In the genomic region with DNA sequence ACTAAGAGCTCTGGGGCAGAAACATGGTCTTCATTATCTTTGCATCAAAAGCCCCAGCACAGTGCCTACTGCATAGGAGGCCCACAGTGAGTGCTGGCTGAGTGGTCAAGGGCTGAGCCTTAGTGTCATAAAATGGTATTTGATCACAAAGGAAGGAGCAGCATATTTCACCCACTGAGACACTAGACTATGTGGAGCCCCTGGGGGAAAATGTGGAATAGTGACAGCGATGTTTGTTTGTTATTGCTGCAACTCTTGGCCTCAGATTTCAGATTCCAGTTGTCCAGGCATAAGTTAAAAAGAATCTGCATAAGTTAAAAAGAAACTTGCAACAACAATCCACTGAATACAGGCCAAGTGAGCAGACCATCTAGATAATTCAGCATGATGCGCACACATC, we compare ENCODE assay signal across 33 cellular contexts. TPM values are rescaled to one million over a fixed set of nuclear protein-coding genes. Genes with fewer than 3 reads are reported as not detected.
DNase-seq lines count a peak whose midpoint lies in the region; ATAC-seq and TF ChIP-seq lines count a peak whose summit lies in the region.
"Had no signal": no experiment of that assay in that cellular context is flagged by ENCODE, and none has a peak within 500 bp of the region (broad histone marks: within the 10 kb centered on the region; RNA-seq: fewer than 3 reads in every experiment).

No MANE protein-coding gene starts in this region.

- TF ChIP-seq POLR2A in testis (IDR thresholded peaks at IDR 0.05) = no peak

- peak overlapping the region; percentile 90 for H2BK5ac ChIP-seq in mesenchymal stem cell (ENCODE audit: low read depth, low read length, poor library complexity, severe bottlenecking)

- peak overlapping the region; percentile 86 for H3K9ac ChIP-seq in mesenchymal stem cell (ENCODE audit: low read length)

- no peak overlapping the region for H3K4me2 ChIP-seq in mesenchymal stem cell (ENCODE audit: low read length, poor library complexity, severe bottlenecking)
- H3K4me2 ChIP-seq: GM23338 had no signal

- no peak overlapping the region for H3K4me3 ChIP-seq in mesenchymal stem cell (ENCODE audit: insufficient read depth in 1 of 2, low read depth in 1 of 2, low read length in 2 of 2)
- H3K4me3 ChIP-seq in testis = no peak overlapping the region
- H3K4me3 ChIP-seq: adrenal gland, cardiac muscle cell, GM23338, heart right ventricle, SJCRH30 had no signal

- 79% methylated on average over 2 of the region's 2 CpGs for WGBS in mesenchymal stem cell
- WGBS in testis, 2 donors = 77 to 89% methylated on average over 2 of the region's 2 CpGs

- no peak overlapping the region for H2BK12ac ChIP-seq in mesenchymal stem cell (ENCODE audit: low read length in 2 of 2)

- ATAC-seq in GM19463 (IDR thresholded peaks at IDR 0.05; ENCODE audit: unreplicated experiment) = no peak
- ATAC-seq: activated CD4-positive, alpha-beta T cell treated with anti-CD3 and anti-CD28 coated beads for 36 hours; GM23338; heart right ventricle; left colon; naive thymus-derived CD8-positive, alpha-beta T cell; Panc1 had no signal

- H3K23ac ChIP-seq in mesenchymal stem cell (ENCODE audit: low read length in 2 of 2) = no peak overlapping the region

- H3K9me3 ChIP-seq in mesenchymal stem cell (ENCODE audit: control insufficient read depth, low read length) = no peaks in the 10 kb centered on the region
- no peaks in the 10 kb centered on the region for H3K9me3 ChIP-seq in testis
- H3K9me3 ChIP-seq: adrenal gland, heart right ventricle, SJCRH30 had no signal

- H3K18ac ChIP-seq in mesenchymal stem cell (ENCODE audit: low read depth in 1 of 2, low read length in 2 of 2) = no peak overlapping the region

- H3K36me3 ChIP-seq in mesenchymal stem cell (ENCODE audit: control insufficient read depth in 1 of 2, insufficient read depth in 2 of 2, low read depth in 1 of 2, low read length in 2 of 2) = no peaks in the 10 kb centered on the region
- H3K36me3 ChIP-seq in testis (ENCODE audit: low read depth, missing control alignments) = no peaks in the 10 kb centered on the region
- H3K36me3 ChIP-seq: adrenal gland, cardiac muscle cell, heart right ventricle, SJCRH30 had no signal

- H3K79me1 ChIP-seq in mesenchymal stem cell (replicated peaks; ENCODE audit: low read length, poor library complexity, severe bottlenecking) = peaks cover 33% of the 10 kb centered on the region

- no peak overlapping the region for H2AFZ ChIP-seq in mesenchymal stem cell (ENCODE audit: low read depth, low read length)
- H2AFZ ChIP-seq: GM23338 had no signal

- TF ChIP-seq CTCF in testis (IDR thresholded peaks at IDR 0.05) = no peak

- H3K27me3 ChIP-seq in mesenchymal stem cell (ENCODE audit: control insufficient read depth in 1 of 2, insufficient read depth in 1 of 2, low read length in 2 of 2) (peaks cover 0 to 6% of the 10 kb centered on the region in 2 experiments), testis (no peaks in the 10 kb centered on the region)
- H3K27me3 ChIP-seq: SJCRH30 had no signal

- H3K4ac ChIP-seq in mesenchymal stem cell (ENCODE audit: low read depth in 1 of 2, low read length in 2 of 2) = no peak overlapping the region

- no peak overlapping the region for H2BK15ac ChIP-seq in mesenchymal stem cell (ENCODE audit: low read depth, poor library complexity, severe bottlenecking)

- DNase-seq in AG08395 (ENCODE audit: low spot score) (peak; percentile 63), LHCN-M2 (ENCODE audit: low read depth) (peak; percentile 54), astrocyte of the hippocampus (ENCODE audit: low read depth, low spot score) (peak; percentile 58), mesenchymal stem cell (no peak), cerebellar nuclear complex (lab: John Stamatoyannopoulos, UW) (no peak), NCI-H1048 (lab: John Stamatoyannopoulos, UW) (no peak), testis (no peak)
- DNase-seq: ACHN; activated CD4-positive, alpha-beta T cell treated with anti-CD3 and anti-CD28 coated beads for 36 hours; activated naive CD4-positive, alpha-beta T cell; activated T-cell treated with anti-CD3 and anti-CD28 coated beads, Interleukin-2, amount 50 U/mL, for 48 hours; adrenal gland; CD4-positive, CD25-positive, alpha-beta regulatory T cell; heart right ventricle; KG1; left colon; MV-4-11; naive thymus-derived CD8-positive, alpha-beta T cell; NCI-H1694 treated with DMSO at 0.1 percent for 48 hours; NCI-H2171 treated with DMSO at 0.1 percent for 48 hours; NCI-H524 treated with DMSO at 0.1 percent for 48 hours; occipital lobe; SJCRH30; small intestine; stimulated activated CD4-positive, alpha-beta T cell treated with anti-CD3 and anti-CD28 coated beads, Interleukin-1b, Interleukin-23, amount 100 ng/mL, for 48 hours had no signal

- H2AK5ac ChIP-seq in mesenchymal stem cell (ENCODE audit: low read length, severe bottlenecking) = peak overlapping the region; percentile 98

- H3K27ac ChIP-seq in mesenchymal stem cell (ENCODE audit: low read length, poor library complexity, severe bottlenecking) (peak overlapping the region; percentile 100), testis (no peak overlapping the region)
- H3K27ac ChIP-seq: adrenal gland, cardiac muscle cell, heart right ventricle, SJCRH30 had no signal

- no peak overlapping the region for H3K14ac ChIP-seq in mesenchymal stem cell (ENCODE audit: low read length in 2 of 2)

- H3K4me1 ChIP-seq in mesenchymal stem cell (ENCODE audit: control insufficient read depth, insufficient read depth, low read depth, low read length) (peaks cover 27% of the 10 kb centered on the region), testis (no peaks in the 10 kb centered on the region)
- H3K4me1 ChIP-seq: adrenal gland, heart right ventricle, SJCRH30 had no signal

- no peak overlapping the region for H4K8ac ChIP-seq in mesenchymal stem cell (ENCODE audit: low read length)

- H4K91ac ChIP-seq in mesenchymal stem cell (ENCODE audit: low read length) = no peak overlapping the region

- no peak overlapping the region for H2BK120ac ChIP-seq in mesenchymal stem cell (ENCODE audit: low read depth, low read length)

- intact Hi-C loops in testis (cut with DNase I; ENCODE audit: low total_unique reads) = no loop called here

RNA-seq across cellular contexts. Expression of gene KIRREL3, which starts 7.0 kb away (rescaled TPM):
- 2.1 and 2.8 TPM in 2 replicates for total RNA-seq in LHCN-M2 (2014; rRNA removed)
- 14.2 TPM for polyA plus RNA-seq in LHCN-M2 (2012)
- polyA plus RNA-seq in mesenchymal stem cell (2013, experiment 1 of 2) = 0.04 TPM
- 0.04 TPM for polyA plus RNA-seq in mesenchymal stem cell (2013, experiment 2 of 2)
- total RNA-seq in testis = 1 to 10 TPM; 1.1 TPM
- polyA plus RNA-seq in testis (ENCODE audit: insufficient read depth, low read depth, low replicate concordance) = 1.0 TPM
- total RNA-seq: activated CD4-positive, alpha-beta T cell treated with anti-CD3 and anti-CD28 coated beads for 36 hours; activated CD8-positive, alpha-beta memory T cell treated with anti-CD3 and anti-CD28 coated beads for 36 hours; CD4-positive, CD25-positive, alpha-beta regulatory T cell; dermis microvascular lymphatic vessel endothelial cell; endothelial cell of umbilical vein; naive thymus-derived CD8-positive, alpha-beta T cell; T-helper 1 cell treated with Interleukin-12 subunit alpha and Interleukin-12 subunit beta and Interleukin-4 antibody, amounts not matched to agents 30 ng/mL and 1 ng/mL, for 36 hours had no signal
- polyA plus RNA-seq: CD4-positive, CD25-positive, alpha-beta regulatory T cell; endothelial cell of umbilical vein; naive thymus-derived CD8-positive, alpha-beta T cell had no signal

Comparison
In these comparisons a context has a peak if more than half of its experiments do, and no peak if none do; other contexts are left out.
1. DNase-seq: peak in AG08395 (single experiment), LHCN-M2 (single experiment) and astrocyte of the hippocampus (single experiment); none in mesenchymal stem cell (single experiment), cerebellar nuclear complex (0 of 2), NCI-H1048 (single experiment) and testis (single experiment).